8 cellular contexts compared by ENCODE assay signal in the genomic region with DNA sequence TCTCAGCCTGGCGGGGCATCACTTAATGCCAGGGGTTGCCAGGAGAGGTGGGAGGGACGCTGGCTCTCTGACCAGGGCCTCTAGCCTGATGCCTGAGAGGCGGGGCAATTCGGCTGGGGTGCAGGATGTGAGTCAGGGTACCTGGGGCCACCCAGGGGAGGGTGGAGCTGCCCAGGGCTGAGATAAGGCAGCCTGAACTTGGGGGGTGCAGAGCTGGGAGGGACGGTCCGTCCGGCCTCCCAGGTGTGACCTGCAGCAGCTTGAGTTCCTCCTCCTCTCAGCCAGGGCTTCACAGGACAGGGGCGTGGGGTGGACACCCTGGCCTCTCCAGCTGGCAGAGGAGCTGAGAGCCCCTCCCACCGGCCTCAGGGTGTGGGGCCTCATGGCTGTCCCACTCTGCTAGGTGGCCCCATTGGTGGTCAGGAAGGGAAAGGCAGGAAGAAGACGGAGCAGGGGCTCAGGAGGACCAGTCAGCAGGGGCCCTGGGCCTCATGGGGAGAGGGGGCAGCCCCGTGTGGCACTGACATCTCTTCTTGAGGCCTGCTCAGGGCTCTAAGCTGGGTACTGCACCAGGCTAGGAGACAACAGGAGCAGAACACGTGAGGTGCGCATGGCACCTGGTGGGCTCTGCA. TPM values are rescaled to one million over a fixed set of nuclear protein-coding genes. Genes with fewer than 3 reads are reported as not detected.
DNase-seq lines count a peak whose midpoint lies in the region; ATAC-seq lines count a peak whose summit lies in the region.

No MANE protein-coding gene starts in this region.

- peak overlapping the region; percentile 81 for H3K27ac Mint-ChIP-seq in activated CD8-positive, alpha-beta memory T cell treated with anti-CD3 and anti-CD28 coated beads, Interleukin-2, amount 10 ng/mL, durations not matched to agents 7 days and 5 days

- DNase-seq in activated gamma-delta T cell treated with Interleukin-2 at 50 U/mL for 16 hours (peak; percentile 58), activated gamma-delta T cell (lab: John Stamatoyannopoulos, UW) (no peak), glomerular visceral epithelial cell (ENCODE audit: extremely low spot score) (peak; percentile 69), NCI-H128 (lab: John Stamatoyannopoulos, UW; ENCODE audit: unreplicated experiment) (no peak), OCI-M2 (lab: John Stamatoyannopoulos, UW; ENCODE audit: unreplicated experiment) (no peak)
- peak; percentile 70 for DNase-seq in activated CD8-positive, alpha-beta memory T cell treated with anti-CD3 and anti-CD28 coated beads, Interleukin-2, amount 10 ng/mL, durations not matched to agents 7 days and 5 days
- peak; percentile 39 for DNase-seq in stimulated activated CD4-positive, alpha-beta T cell treated with anti-CD3 and anti-CD28 coated beads, Interleukin-4, amount 100 ng/mL, for 24 hours

- no peaks in the 10 kb centered on the region for H3K9me3 Mint-ChIP-seq in activated CD8-positive, alpha-beta memory T cell treated with anti-CD3 and anti-CD28 coated beads, Interleukin-2, amount 10 ng/mL, durations not matched to agents 7 days and 5 days (ENCODE audit: low read depth)

- no peaks in the 10 kb centered on the region for H3K27me3 Mint-ChIP-seq in activated CD8-positive, alpha-beta memory T cell treated with anti-CD3 and anti-CD28 coated beads, Interleukin-2, amount 10 ng/mL, durations not matched to agents 7 days and 5 days

- peaks cover 17% of the 10 kb centered on the region for H3K36me3 Mint-ChIP-seq in activated CD8-positive, alpha-beta memory T cell treated with anti-CD3 and anti-CD28 coated beads, Interleukin-2, amount 10 ng/mL, durations not matched to agents 7 days and 5 days

- peak overlapping the region; percentile 45 for H3K4me3 Mint-ChIP-seq in activated CD8-positive, alpha-beta memory T cell treated with anti-CD3 and anti-CD28 coated beads, Interleukin-2, amount 10 ng/mL, durations not matched to agents 7 days and 5 days

- ATAC-seq in activated CD8-positive, alpha-beta memory T cell treated with anti-CD3 and anti-CD28 coated beads, Interleukin-2, amount 10 ng/mL, durations not matched to agents 7 days and 5 days, result peak; percentile 40
- no peak for ATAC-seq in HG03354 (IDR thresholded peaks at IDR 0.05; ENCODE audit: poor library complexity, severe bottlenecking, unreplicated experiment)

- CTCF ChIA-PET in activated CD8-positive, alpha-beta memory T cell treated with anti-CD3 and anti-CD28 coated beads, Interleukin-2, amount 10 ng/mL, durations not matched to agents 7 days and 5 days (lab: Charles Lee), result interaction anchor here (0.6 to 1.3 kb wide), 5 partner anchors 16 to 59 kb away, joined by 3 to 5 read pairs (median 3); no protein-coding TSS in a partner anchor

- peaks cover 41% of the 10 kb centered on the region for H3K4me1 Mint-ChIP-seq in activated CD8-positive, alpha-beta memory T cell treated with anti-CD3 and anti-CD28 coated beads, Interleukin-2, amount 10 ng/mL, durations not matched to agents 7 days and 5 days

RNA-seq across cellular contexts. Expression of a gene that starts 0.9 kb away (rescaled TPM):
- 10 to 100 TPM; 31.1 to 41.9 TPM for total RNA-seq in activated CD8-positive, alpha-beta memory T cell treated with anti-CD3 and anti-CD28 coated beads, Interleukin-2, amount 10 ng/mL, durations not matched to agents 7 days and 5 days

RNA-seq across cellular contexts. Expression of a gene that starts 18.0 kb away (rescaled TPM):
- 100 to 1,000 TPM; 152 to 164 TPM for total RNA-seq in activated CD8-positive, alpha-beta memory T cell treated with anti-CD3 and anti-CD28 coated beads, Interleukin-2, amount 10 ng/mL, durations not matched to agents 7 days and 5 days

RNA-seq across cellular contexts. Expression of a gene that starts 40.1 kb away (rescaled TPM):
- total RNA-seq in activated CD8-positive, alpha-beta memory T cell treated with anti-CD3 and anti-CD28 coated beads, Interleukin-2, amount 10 ng/mL, durations not matched to agents 7 days and 5 days, result 100 to 1,000 TPM; 125 to 163 TPM

RNA-seq across cellular contexts. Expression of a gene that starts 40.7 kb away (rescaled TPM):
- total RNA-seq in activated CD8-positive, alpha-beta memory T cell treated with anti-CD3 and anti-CD28 coated beads, Interleukin-2, amount 10 ng/mL, durations not matched to agents 7 days and 5 days, result 100 to 1,000 TPM; 134 to 153 TPM

RNA-seq across cellular contexts. Expression of a gene that starts 52.7 kb away (rescaled TPM):
- total RNA-seq in activated CD8-positive, alpha-beta memory T cell treated with anti-CD3 and anti-CD28 coated beads, Interleukin-2, amount 10 ng/mL, durations not matched to agents 7 days and 5 days, result 10 to 100 TPM; 46.6 to 54.0 TPM

Comparison
In these comparisons a context has a peak if more than half of its experiments do, and no peak if none do; other contexts are left out.
1. DNase-seq: peak in activated gamma-delta T cell treated with Interleukin-2 at 50 U/mL for 16 hours (single experiment), activated CD8-positive, alpha-beta memory T cell treated with anti-CD3 and anti-CD28 coated beads, Interleukin-2, amount 10 ng/mL, durations not matched to agents 7 days and 5 days (single experiment), glomerular visceral epithelial cell (single experiment) and stimulated activated CD4-positive, alpha-beta T cell treated with anti-CD3 and anti-CD28 coated beads, Interleukin-4, amount 100 ng/mL, for 24 hours (single experiment); none in activated gamma-delta T cell (single experiment), NCI-H128 (single experiment) and OCI-M2 (single experiment).